ENCODE assay signal across 8 cellular contexts in genomic region chr1:223531742-223532341, GRCh38.
DNase-seq lines count a peak whose midpoint lies in the region; ATAC-seq and TF ChIP-seq lines count a peak whose summit lies in the region.

No MANE protein-coding gene starts in this region.

- no peak overlapping the region for H3K4me2 ChIP-seq in OCI-LY7 (ENCODE audit: low read length)

- peak in 1 of 2 donors; percentile 62 for ATAC-seq in left cardiac atrium
- no peak for ATAC-seq in sciatic nerve
- ATAC-seq in HG02588 (IDR thresholded peaks at IDR 0.05; ENCODE audit: unreplicated experiment): no peak

- H4K20me1 ChIP-seq in OCI-LY7 (ENCODE audit: insufficient read depth, low read length): no peaks in the 10 kb centered on the region

- DNase-seq in NK-92 treated with Interleukin-12 subunit alpha and Interleukin-12 subunit beta, amount 100 ng/mL, for 24 hours (lab: John Stamatoyannopoulos, UW): peak; percentile 14
- no peak for DNase-seq in NK-92 (lab: John Stamatoyannopoulos, UW; ENCODE audit: unreplicated experiment)
- DNase-seq in HT-29 (ENCODE audit: low spot score): peak; percentile 79
- peak; percentile 33 for DNase-seq in OCI-LY7 (ENCODE audit: low spot score)
- DNase-seq in activated naive CD4-positive, alpha-beta T cell treated with Interleukin-2 at 50 U/mL for 16 hours: peak; percentile 56
- peak; percentile 45 for DNase-seq in left cardiac atrium
- peak; percentile 65 for DNase-seq in sciatic nerve (ENCODE audit: low spot score)

- CTCF ChIA-PET in OCI-LY7 (lab: Charles Lee; ENCODE audit: unreplicated experiment): no interaction called here

- H3K4me3 ChIP-seq in OCI-LY7 (ENCODE audit: low read depth, low read length, poor library complexity, severe bottlenecking): no peak overlapping the region

- BruUV-seq in OCI-LY7 (replicated peaks; lab: Mats Ljungman, UMichigan): no TSS peak

- POLR2A ChIA-PET in OCI-LY7 (lab: Charles Lee): no interaction called here

- no peak overlapping the region for H3K27ac ChIP-seq in OCI-LY7 (ENCODE audit: low read depth, low read length, poor library complexity, severe bottlenecking)

- H3K36me3 ChIP-seq in OCI-LY7 (ENCODE audit: insufficient read depth, low read length): no peaks in the 10 kb centered on the region

- H3K4me1 ChIP-seq in OCI-LY7 (ENCODE audit: insufficient read depth, low read length, poor library complexity, severe bottlenecking): no peaks in the 10 kb centered on the region

- no peaks in the 10 kb centered on the region for H3K9me3 ChIP-seq in OCI-LY7 (ENCODE audit: low read length)

- H3K9me2 ChIP-seq in OCI-LY7 (ENCODE audit: insufficient read depth, low read length): no peaks in the 10 kb centered on the region

- H2AFZ ChIP-seq in OCI-LY7 (ENCODE audit: low read length): no peak overlapping the region

- TF ChIP-seq CTCF in OCI-LY7 (conservative IDR thresholded peaks at IDR 0.05; ENCODE audit: low read length): peak; percentile 80

- intact Hi-C loops in OCI-LY7 (cut with micrococcal nuclease; ENCODE audit: unreplicated experiment) (loop anchor here (1.0 kb wide), 1 partner anchor 152 kb away; no protein-coding TSS in a partner anchor), left cardiac atrium (cut with DNase I) (no loop called here), sciatic nerve (cut with DNase I) (no loop called here)

- no peaks in the 10 kb centered on the region for H3K79me2 ChIP-seq in OCI-LY7 (ENCODE audit: insufficient read depth, low read depth, low read length)
